In the genomic region with DNA sequence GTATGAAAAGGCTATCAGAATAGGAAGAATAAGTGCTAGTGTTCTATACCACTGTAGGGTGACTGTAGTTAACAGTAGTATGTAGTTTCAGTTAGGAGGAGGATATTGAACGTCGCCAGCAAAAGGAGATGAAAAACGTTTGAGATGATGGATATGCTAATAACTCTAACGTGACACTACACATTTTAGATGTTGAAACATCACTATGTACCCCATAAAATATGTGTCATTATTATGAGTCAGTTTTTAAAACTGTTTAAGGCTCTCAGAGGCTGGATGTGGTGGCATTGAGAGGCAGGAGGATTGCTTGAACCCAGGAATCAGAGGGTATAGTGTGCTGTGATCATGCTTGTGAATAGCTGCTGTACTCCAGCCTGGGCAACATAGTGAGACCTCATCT, we compare ENCODE assay signal across 17 cellular contexts.
"Had no signal": no experiment of that assay in that cellular context is flagged by ENCODE, and none has a peak within 500 bp of the region (broad histone marks: within the 10 kb centered on the region; RNA-seq: fewer than 3 reads in every experiment).

No MANE protein-coding gene starts in this region.

- DNase-seq: activated CD4-positive, alpha-beta T cell treated with anti-CD3 and anti-CD28 coated beads for 4 hours; activated CD8-positive, alpha-beta T cell treated with anti-CD3 and anti-CD28 coated beads for 36 hours; activated effector memory CD4-positive, alpha-beta T cell treated with Interleukin-2 at 50 U/mL for 16 hours; activated naive CD4-positive, alpha-beta T cell treated with anti-CD3 and anti-CD28 coated beads, Interleukin-2, amount 50 U/mL, for 16 hours; activated T-cell treated with anti-CD3 and anti-CD28 coated beads, Interleukin-2, amount 50 U/mL, for 4 hours; brain microvascular endothelial cell; cerebellar nuclear complex; effector memory CD4-positive, alpha-beta T cell; gastrocnemius medialis; heart right ventricle; left colon; lower lobe of right lung; midbrain; sigmoid colon; stimulated activated CD4-positive, alpha-beta T cell treated with anti-CD3 and anti-CD28 coated beads, Interleukin-1b, Interleukin-23, amount 100 ng/mL, for 48 hours had no signal

- H3K27me3 ChIP-seq: brain microvascular endothelial cell, gastrocnemius medialis, heart right ventricle, ovary, sigmoid colon had no signal

- ATAC-seq: activated CD8-positive, alpha-beta T cell treated with anti-CD3 and anti-CD28 coated beads for 36 hours; activated T-cell treated with anti-CD3 and anti-CD28 coated beads, Interleukin-2, amount 50 U/mL, for 4 hours; gastrocnemius medialis; heart right ventricle; left colon; lower lobe of right lung; WTC11 had no signal

- H3K27ac ChIP-seq: brain microvascular endothelial cell, gastrocnemius medialis, heart right ventricle, lower lobe of right lung, ovary, sigmoid colon had no signal

- H3K9me3 ChIP-seq: gastrocnemius medialis, heart right ventricle, lower lobe of right lung, ovary, sigmoid colon had no signal

- H3K4me3 ChIP-seq: gastrocnemius medialis, heart right ventricle, lower lobe of right lung, ovary, sigmoid colon had no signal

- H3K36me3 ChIP-seq: ovary had no signal
